1 cellular context compared by ENCODE assay signal in genomic region chr16:11914210-11914758, GRCh38.
TF ChIP-seq lines count a peak whose summit lies in the region.

No MANE protein-coding gene starts in this region.

TF ChIP-seq in HEK293, 187 proteins besides CTCF, POLR2A, EP300 and RAD21 (continued from another document):
- TF ChIP-seq ZBTB11 (tag by site-specific recombination; conservative IDR thresholded peaks at IDR 0.05; ENCODE audit: low read depth) (no peak), ZBTB26 (tag by site-specific recombination; optimal IDR thresholded peaks at IDR 0.05) (no peak), ZNF2 (tag by site-specific recombination; IDR thresholded peaks at IDR 0.05) (0 out of 2 replicates have a peak, but pooled peaks have one; percentile 71), ZBTB17 (tag by site-specific recombination; IDR thresholded peaks at IDR 0.05) (peak; percentile 75; the same call in 1 of the 2 replicates), ZNF223 (tag by site-specific recombination; IDR thresholded peaks at IDR 0.05) (no peak), ZNF777 (tag by site-specific recombination; IDR thresholded peaks at IDR 0.05; ENCODE audit: borderline replicate concordance) (no peak), ZNF362 (tag by site-specific recombination; IDR thresholded peaks at IDR 0.05) (no peak), ZBTB20 (tag by site-specific recombination; IDR thresholded peaks at IDR 0.05) (peak; percentile 54), KLF16 (tag by site-specific recombination; IDR thresholded peaks at IDR 0.05) (no peak), ZNF311 (tag by site-specific recombination; IDR thresholded peaks at IDR 0.05; ENCODE audit: borderline replicate concordance) (no peak), ZFP3 (tag by site-specific recombination; IDR thresholded peaks at IDR 0.05; ENCODE audit: low read depth) (no peak), TSHZ1 (tag by site-specific recombination; IDR thresholded peaks at IDR 0.05; ENCODE audit: borderline replicate concordance) (no peak), ZNF24 (tag by site-specific recombination; IDR thresholded peaks at IDR 0.05) (peak; percentile 43; the same call in 1 of the 2 replicates), ZNF23 (tag by site-specific recombination; IDR thresholded peaks at IDR 0.05; ENCODE audit: borderline replicate concordance) (no peak), GLI4 (tag by site-specific recombination; IDR thresholded peaks at IDR 0.05) (no peak)
